ENCODE assay signal across 32 cellular contexts in genomic region chr10:130970341-130971122, GRCh38.
"Had no signal": no experiment of that assay in that cellular context is flagged by ENCODE, and none has a peak within 500 bp of the region (broad histone marks: within the 10 kb centered on the region; RNA-seq: fewer than 3 reads in every experiment).

No MANE protein-coding gene starts in this region.

- H3K9me3 ChIP-seq: adrenal gland, body of pancreas, breast epithelium, MG63 had no signal

- H3K36me3 ChIP-seq: adrenal gland, breast epithelium, MG63, Peyer's patch had no signal

- H3K27ac Mint-ChIP-seq: activated B cell treated with CpG ODN at 0.5 μM for 24 hours; activated CD4-positive, alpha-beta memory T cell treated with anti-CD3 and anti-CD28 coated beads for 36 hours; activated naive CD4-positive, alpha-beta T cell treated with anti-CD3 and anti-CD28 coated beads for 36 hours; activated naive CD4-positive, alpha-beta T cell treated with anti-CD3 and anti-CD28 coated beads, Interleukin-2, amount 50 U/mL, for 72 hours; activated T-helper 1 cell treated with anti-CD3 and anti-CD28 coated beads, Interleukin-12 subunit alpha, Interleukin-12 subunit beta, Interleukin-2, Interleukin-4 antibody, amounts not matched to agents 30 ng/mL and 10 ng/mL and 1 ng/mL, durations not matched to agents 14 hours and 24 hours and 36 hours had no signal

- H3K4me3 Mint-ChIP-seq: activated B cell treated with CpG ODN at 0.5 μM for 24 hours; activated CD4-positive, alpha-beta memory T cell treated with anti-CD3 and anti-CD28 coated beads for 36 hours; activated naive CD4-positive, alpha-beta T cell treated with anti-CD3 and anti-CD28 coated beads for 36 hours; activated T-cell treated with anti-CD3 and anti-CD28 coated beads, Interleukin-2, amount 50 U/mL, for 4 hours; activated T-helper 1 cell treated with anti-CD3 and anti-CD28 coated beads, Interleukin-12 subunit alpha, Interleukin-12 subunit beta, Interleukin-2, Interleukin-4 antibody, amounts not matched to agents 30 ng/mL and 10 ng/mL and 1 ng/mL, durations not matched to agents 14 hours and 24 hours and 36 hours had no signal

- DNase-seq: activated B cell treated with CpG ODN at 0.5 μM for 24 hours; activated CD4-positive, alpha-beta memory T cell treated with anti-CD3 and anti-CD28 coated beads for 36 hours; activated CD4-positive, alpha-beta T cell treated with anti-CD3 and anti-CD28 coated beads for 4 hours; activated CD4-positive, alpha-beta T cell treated with anti-CD3 and anti-CD28 coated beads, Interleukin-2, amount 50 U/mL, for 1 hour; activated CD4-positive, CD25-positive, alpha-beta regulatory T cell treated with anti-CD3 and anti-CD28 coated beads, Interleukin-2, amount 50 U/mL, for 72 hours; activated CD8-positive, alpha-beta memory T cell treated with anti-CD3 and anti-CD28 coated beads, Interleukin-2, amount 50 U/mL, for 4 hours; activated gamma-delta T cell treated with Interleukin-2 at 50 U/mL for 16 hours; activated naive CD4-positive, alpha-beta T cell treated with anti-CD3 and anti-CD28 coated beads for 36 hours; activated T-cell treated with anti-CD3 and anti-CD28 coated beads for 4 hours; activated T-cell treated with anti-CD3 and anti-CD28 coated beads, Interleukin-2, amount 50 U/mL, for 4 hours; body of pancreas; Kasumi-1; KG1; MG63; NCI-H1092; NCI-H1417; NCI-H187 treated with DMSO at 0.1 percent for 48 hours; NCI-H2081 treated with DMSO at 0.1 percent for 48 hours; NCI-H226; NCI-H446 treated with DMSO at 0.1 percent for 48 hours; NCI-H524 treated with DMSO at 0.1 percent for 48 hours; Peyer's patch; RPMI8226; SW 1271; T-helper 1 cell; T-helper 2 cell; T-helper 9 cell had no signal

- H3K36me3 Mint-ChIP-seq: activated CD4-positive, alpha-beta memory T cell treated with anti-CD3 and anti-CD28 coated beads for 36 hours had no signal

- H3K27me3 ChIP-seq: adrenal gland, body of pancreas, MG63, Peyer's patch had no signal

- ATAC-seq: activated naive CD4-positive, alpha-beta T cell treated with anti-CD3 and anti-CD28 coated beads, Interleukin-2, amount 50 U/mL, for 72 hours; body of pancreas had no signal

- H3K4me3 ChIP-seq: adrenal gland, body of pancreas, breast epithelium, MG63, Peyer's patch had no signal

- H3K4me1 ChIP-seq: adrenal gland, breast epithelium, Peyer's patch had no signal

- H3K4me1 Mint-ChIP-seq: activated B cell treated with CpG ODN at 0.5 μM for 24 hours had no signal

- H3K27me3 Mint-ChIP-seq: activated B cell treated with CpG ODN at 0.5 μM for 24 hours; activated CD4-positive, alpha-beta memory T cell treated with anti-CD3 and anti-CD28 coated beads for 36 hours had no signal

- H3K9me3 Mint-ChIP-seq: activated B cell treated with CpG ODN at 0.5 μM for 24 hours; activated CD4-positive, alpha-beta memory T cell treated with anti-CD3 and anti-CD28 coated beads for 36 hours; activated naive CD4-positive, alpha-beta T cell treated with anti-CD3 and anti-CD28 coated beads for 36 hours; activated naive CD4-positive, alpha-beta T cell treated with anti-CD3 and anti-CD28 coated beads, Interleukin-2, amount 50 U/mL, for 72 hours; activated T-helper 1 cell treated with anti-CD3 and anti-CD28 coated beads, Interleukin-12 subunit alpha, Interleukin-12 subunit beta, Interleukin-2, Interleukin-4 antibody, amounts not matched to agents 30 ng/mL and 10 ng/mL and 1 ng/mL, durations not matched to agents 14 hours and 24 hours and 36 hours had no signal

- H3K27ac ChIP-seq: adrenal gland, body of pancreas, breast epithelium, Peyer's patch, VCaP had no signal
